Comparison of ENCODE assay signal across 11 cellular contexts in the genomic region with DNA sequence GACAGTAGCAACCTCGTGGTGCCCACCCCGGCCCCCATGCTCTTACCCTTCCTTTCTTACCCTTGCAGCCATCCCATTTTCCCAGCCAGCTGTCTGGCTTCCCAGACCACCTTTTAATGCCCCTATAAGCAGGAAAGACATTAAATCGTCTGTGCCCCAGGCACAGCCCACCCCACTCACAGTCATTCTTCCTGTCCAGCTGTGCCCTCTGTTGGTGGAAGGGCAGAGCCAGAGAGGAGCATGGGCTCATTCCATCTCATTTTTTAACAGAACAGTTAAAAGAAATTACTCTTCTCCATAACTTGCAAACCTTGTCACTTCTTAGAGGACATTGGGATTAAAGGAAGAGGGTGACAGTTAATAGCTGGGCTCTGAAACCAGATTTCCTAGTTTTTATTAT.
DNase-seq lines count a peak whose midpoint lies in the region; ATAC-seq and TF ChIP-seq lines count a peak whose summit lies in the region.
"Had no signal": no experiment of that assay in that cellular context is flagged by ENCODE, and none has a peak within 500 bp of the region (broad histone marks: within the 10 kb centered on the region; RNA-seq: fewer than 3 reads in every experiment).

No MANE protein-coding gene starts in this region.

- H3K9me3 ChIP-seq in AG04450 (ENCODE audit: control insufficient read depth, insufficient read depth, low read length): no peaks in the 10 kb centered on the region; the same call in 1 of the 2 replicates
- H3K9me3 ChIP-seq: thyroid gland had no signal

- H3K4me3 ChIP-seq in AG04450 (ENCODE audit: low read depth, low read length): no peak overlapping the region
- H3K4me3 ChIP-seq: thyroid gland had no signal

- CTCF ChIA-PET in AG04450 (lab: Charles Lee): interaction anchor here (1.2 to 1.6 kb wide), 3 partner anchors 295 to 308 kb away, joined by 3 to 8 read pairs (median 4); no protein-coding TSS in a partner anchor
- CTCF ChIA-PET in GM10248 (lab: Yijun Ruan, JAX): no interaction called here

- H3K27ac ChIP-seq in AG04450 (ENCODE audit: low read depth, low read length) (no peak overlapping the region), foreskin keratinocyte (no peak overlapping the region)
- H3K27ac ChIP-seq: thyroid gland, VCaP had no signal

- in situ Hi-C loops in SK-MEL-5 (cut with HindIII; ENCODE audit: low pct_unique_long_range_greater_than_20kb, low sequenced_read_pairs): no loop called here

- ATAC-seq in foreskin keratinocyte: no peak
- no peak for ATAC-seq in HG03175 (IDR thresholded peaks at IDR 0.05; ENCODE audit: unreplicated experiment)

- DNase-seq in AG04450 (ENCODE audit: low read depth, low spot score): no peak
- DNase-seq in GM10248 (ENCODE audit: extremely low spot score): no peak
- peak; percentile 51 for DNase-seq in SK-MEL-5 (ENCODE audit: low read depth, low spot score)
- DNase-seq in foreskin keratinocyte: no peak
- no peak for DNase-seq in HuH-7 (ENCODE audit: low spot score)
- DNase-seq in NCI-H1694 treated with DMSO at 0.1 percent for 48 hours (lab: John Stamatoyannopoulos, UW): no peak
- DNase-seq in GM10266 (ENCODE audit: extremely low spot score): no peak
- DNase-seq: NCI-H1417 treated with DMSO at 0.1 percent for 48 hours, thyroid gland had no signal

- H3K4me1 ChIP-seq in foreskin keratinocyte: no peaks in the 10 kb centered on the region

- POLR2A ChIA-PET in AG04450 (lab: Yijun Ruan, JAX) (interaction anchor here (0.6 kb wide), 1 partner anchor 36 kb away, joined by 4 read pairs; no protein-coding TSS in a partner anchor), GM10248 (lab: Yijun Ruan, JAX) (no interaction called here)

- H3K27me3 ChIP-seq in AG04450 (ENCODE audit: control insufficient read depth, insufficient read depth, low read length) (no peaks in the 10 kb centered on the region), foreskin keratinocyte (no peaks in the 10 kb centered on the region)
- H3K27me3 ChIP-seq: thyroid gland had no signal

- TF ChIP-seq CTCF in AG04450 (IDR thresholded peaks at IDR 0.05; ENCODE audit: low read depth, low read length) (peak; percentile 42), GM10248 (IDR thresholded peaks at IDR 0.05; ENCODE audit: control extremely low read depth, extremely low read depth, low read depth, missing control alignments) (peak; percentile 6), foreskin keratinocyte (conservative IDR thresholded peaks at IDR 0.05) (peak; percentile 42), GM10266 (IDR thresholded peaks at IDR 0.05; ENCODE audit: control insufficient read depth, insufficient read depth, low read depth, missing control alignments) (no peak)
